ENCODE assay signal across 28 cellular contexts in genomic region chr10:82212753-82213152, GRCh38.
"Had no signal": no experiment of that assay in that cellular context is flagged by ENCODE, and none has a peak within 500 bp of the region (broad histone marks: within the 10 kb centered on the region; RNA-seq: fewer than 3 reads in every experiment).

No MANE protein-coding gene starts in this region.

- H3K79me2 ChIP-seq: parathyroid adenoma had no signal

- H3K4me3 ChIP-seq: neural progenitor cell, ovary, psoas muscle, right lobe of liver, skin epidermis, smooth muscle cell, spleen, suprapubic skin, testis, tibial artery, transverse colon, upper lobe of right lung, uterus had no signal

- DNase-seq: natural killer cell; occipital lobe; ovary; posterior cingulate gyrus; psoas muscle; right cardiac atrium; right lobe of liver; spleen; stimulated activated CD4-positive, alpha-beta T cell treated with anti-CD3 and anti-CD28 coated beads, Interleukin-12 subunit alpha, Interleukin-12 subunit beta, amount 100 ng/mL, for 4 hours; stimulated activated CD4-positive, alpha-beta T cell treated with anti-CD3 and anti-CD28 coated beads, Interleukin-1b, Interleukin-23, amount 100 ng/mL, for 48 hours; stimulated activated CD4-positive, alpha-beta T cell treated with anti-CD3 and anti-CD28 coated beads, Interleukin-4, amount 100 ng/mL, for 1 hour; stimulated activated CD4-positive, alpha-beta T cell treated with anti-CD3 and anti-CD28 coated beads, Interleukin-4, amount 100 ng/mL, for 4 hours; stimulated activated CD8-positive, alpha-beta memory T cell treated with anti-CD3 and anti-CD28 coated beads, Interleukin-4, amount 100 ng/mL, for 48 hours; stimulated activated naive CD4-positive, alpha-beta T cell; stimulated activated naive CD8-positive, alpha-beta T cell treated with anti-CD3 and anti-CD28 coated beads, Interleukin-15, amount 100 ng/mL, for 72 hours; stimulated activated naive CD8-positive, alpha-beta T cell treated with anti-CD3 and anti-CD28 coated beads, Interleukin-15, Interleukin-2, amounts not matched to agents 100 U/mL and 50 U/mL, for 24 hours; substantia nigra; testis; tibial artery; transverse colon; upper lobe of right lung; uterus had no signal

- H3K9me3 ChIP-seq: ovary, psoas muscle, right lobe of liver, suprapubic skin, testis, tibial artery, transverse colon, upper lobe of right lung, uterus had no signal

- H3K4me2 ChIP-seq: neural progenitor cell, smooth muscle cell had no signal

- H2AFZ ChIP-seq: neural progenitor cell, parathyroid adenoma had no signal

- H3K9ac ChIP-seq: neural progenitor cell, parathyroid adenoma had no signal

- H3K27me3 ChIP-seq: neural progenitor cell, ovary, right lobe of liver, spleen, suprapubic skin, testis, tibial artery, transverse colon, upper lobe of right lung, uterus had no signal

- H3K27ac ChIP-seq: neural progenitor cell, ovary, parathyroid adenoma, psoas muscle, right lobe of liver, skin epidermis, spleen, suprapubic skin, testis, tibial artery, transverse colon, upper lobe of right lung, uterus had no signal

- ATAC-seq: natural killer cell; psoas muscle; right cardiac atrium; stimulated activated memory B cell treated with anti-CD40 and anti-IgM and Interleukin-4, amounts not matched to agents 10 μg/mL and 1 μg/mL and 100 μg/mL, for 72 hours; stimulated activated naive CD8-positive, alpha-beta T cell treated with anti-CD3 and anti-CD28 coated beads, Interleukin-15, amount 100 ng/mL, for 72 hours; stimulated activated naive CD8-positive, alpha-beta T cell treated with anti-CD3 and anti-CD28 coated beads, Interleukin-15, Interleukin-2, amounts not matched to agents 100 U/mL and 50 U/mL, for 24 hours; upper lobe of right lung had no signal

- H3K4me1 ChIP-seq: parathyroid adenoma, psoas muscle, spleen, suprapubic skin, testis, transverse colon, uterus had no signal

- H3K36me3 ChIP-seq: neural progenitor cell, ovary, right lobe of liver, spleen, suprapubic skin, tibial artery, transverse colon, upper lobe of right lung, uterus had no signal
